In genomic region chr13:71977028-71977427, GRCh38 we compare ENCODE assay signal across 28 cellular contexts.
"Had no signal": no experiment of that assay in that cellular context is flagged by ENCODE, and none has a peak within 500 bp of the region (broad histone marks: within the 10 kb centered on the region; RNA-seq: fewer than 3 reads in every experiment).

No MANE protein-coding gene starts in this region.

- H3K4me3 ChIP-seq: colonic mucosa, coronary artery, dorsolateral prefrontal cortex, esophagus muscularis mucosa, esophagus squamous epithelium, gastrocnemius medialis, gastroesophageal sphincter, heart left ventricle, heart right ventricle had no signal

- ATAC-seq: effector memory CD8-positive, alpha-beta T cell; esophagus mucosa; foreskin keratinocyte; gastrocnemius medialis; gastroesophageal sphincter; heart left ventricle; heart right ventricle had no signal

- H3K27me3 ChIP-seq: colonic mucosa, esophagus muscularis mucosa, esophagus squamous epithelium, foreskin keratinocyte, gastrocnemius medialis, gastroesophageal sphincter, heart left ventricle, heart right ventricle had no signal

- H3K4me1 ChIP-seq: colonic mucosa, esophagus muscularis mucosa, esophagus squamous epithelium, foreskin keratinocyte, gastrocnemius medialis, gastroesophageal sphincter, heart left ventricle, heart right ventricle had no signal

- DNase-seq: colonic mucosa; cortex of kidney; dermis blood vessel endothelial cell; dorsolateral prefrontal cortex; effector CD4-positive, alpha-beta T cell; effector CD8-positive, alpha-beta T cell; effector memory CD4-positive, alpha-beta T cell; effector memory CD8-positive, alpha-beta T cell; endodermal cell; erythroblast; esophagus squamous epithelium; foreskin fibroblast; foreskin keratinocyte; foreskin melanocyte; gastrocnemius medialis; glutamatergic neuron; head of caudate nucleus; heart left ventricle; heart right ventricle had no signal

- H3K9me3 ChIP-seq: colonic mucosa, esophagus squamous epithelium, gastrocnemius medialis had no signal

- FAIRE-seq: colon, endometrium, endothelial cell of umbilical vein, frontal cortex had no signal

- H3K27ac ChIP-seq: colonic mucosa, coronary artery, dorsolateral prefrontal cortex, epithelial cell of prostate, esophagus muscularis mucosa, esophagus squamous epithelium, foreskin keratinocyte, gastrocnemius medialis, gastroesophageal sphincter, heart left ventricle, heart right ventricle had no signal

- H3K36me3 ChIP-seq: colonic mucosa, esophagus muscularis mucosa, esophagus squamous epithelium, gastrocnemius medialis, gastroesophageal sphincter, heart left ventricle, heart right ventricle had no signal
